In genomic region chr6:26240157-26240980, GRCh38 we compare ENCODE assay signal across 8 cellular contexts.
A peak's percentile ranks its signal among the peaks of the same experiment; 100 is the strongest.
DNase-seq lines count a peak whose midpoint lies in the region; ATAC-seq and TF ChIP-seq lines count a peak whose summit lies in the region.

No MANE protein-coding gene starts in this region.

- WGBS in tibial nerve, 2 donors = 3 to 6% methylated on average over 43 to 48 of the region's 48 CpGs

- peak; percentile 78 for DNase-seq in Right ventricle myocardium inferior (ENCODE audit: missing footprints)
- no peak for DNase-seq in cardiac septum (ENCODE audit: low spot score)
- peak; percentile 88 for DNase-seq in activated CD8-positive, alpha-beta memory T cell treated with anti-CD3 and anti-CD28 coated beads for 24 hours
- peak; percentile 95 to 97 for DNase-seq in erythroblast (lab: John Stamatoyannopoulos, UW)
- DNase-seq in natural killer cell = peak; percentile 67
- peak in 1 of 2 donors; percentile 48 for DNase-seq in tibial nerve (ENCODE audit: low spot score in 2 of 2)
- DNase-seq in posterior vena cava (ENCODE audit: low spot score) = no peak

- peak in 1 of 2 donors; percentile 91 for TF ChIP-seq EP300 in tibial nerve (IDR thresholded peaks at IDR 0.05)

- no peaks in the 10 kb centered on the region for H3K9me3 ChIP-seq in tibial nerve

- H3K4me3 ChIP-seq in tibial nerve = peak overlapping the region; percentile 31 to 55 (median 47)

- no peaks in the 10 kb centered on the region for H3K9me3 Mint-ChIP-seq in natural killer cell

- H3K27ac Mint-ChIP-seq in natural killer cell = peak overlapping the region; percentile 93 to 96

- H3K27me3 Mint-ChIP-seq in natural killer cell (ENCODE audit: low read depth in 2 of 2) = no peaks in the 10 kb centered on the region

- ATAC-seq in Right ventricle myocardium inferior = peak; percentile 68
- peak; percentile 50 for ATAC-seq in HG03342 (IDR thresholded peaks at IDR 0.05; ENCODE audit: unreplicated experiment)
- ATAC-seq in natural killer cell = peak; percentile 74 to 86 (median 82)

- H3K36me3 Mint-ChIP-seq in natural killer cell = no peaks in the 10 kb centered on the region

- intact Hi-C loops in Right ventricle myocardium inferior (cut with DNase I) (no loop called here), cardiac septum (cut with DNase I) (no loop called here), natural killer cell (cut with micrococcal nuclease) (loop anchor here (1.0 to 2.0 kb wide), 2 partner anchors 10 to 52 kb away; a partner anchor contains a TSS), posterior vena cava (cut with DNase I) (no loop called here)

- H3K4me1 Mint-ChIP-seq in natural killer cell = peaks cover 16 to 23% of the 10 kb centered on the region in 2 donors

- TF ChIP-seq POLR2A in erythroblast (IDR thresholded peaks at IDR 0.05; ENCODE audit: low read length) (peak; percentile 100), tibial nerve (IDR thresholded peaks at IDR 0.05) (peak in 1 of 2 donors; percentile 46)

- peak overlapping the region in 3 of 4 donors; percentile 52 to 85 (median 85) for H3K27ac ChIP-seq in tibial nerve

- H3K36me3 ChIP-seq in tibial nerve = no peaks in the 10 kb centered on the region

- peak overlapping the region; percentile 91 for H3K4me3 Mint-ChIP-seq in natural killer cell

- TF ChIP-seq CTCF in natural killer cell (IDR thresholded peaks at IDR 0.05) (no peak), tibial nerve (IDR thresholded peaks at IDR 0.05) (no peak)

- H3K27me3 ChIP-seq in tibial nerve = peaks cover 0 to 97% of the 10 kb centered on the region in 2 donors

- H3K4me1 ChIP-seq in tibial nerve = peaks cover 0 to 14% (median 2%) of the 10 kb centered on the region in 4 donors

Comparison
In these comparisons a context has a peak if more than half of its experiments do, and no peak if none do; other contexts are left out.
1. DNase-seq: peak in Right ventricle myocardium inferior (single experiment), activated CD8-positive, alpha-beta memory T cell treated with anti-CD3 and anti-CD28 coated beads for 24 hours (single experiment), erythroblast (2 of 2) and natural killer cell (single experiment); none in cardiac septum (single experiment) and posterior vena cava (single experiment).
2. Peak in every context shown above with its lines, with median percentiles within 50 percentile points of each other: ATAC-seq.